Comparison of ENCODE assay signal across 8 cellular contexts in genomic region chr13:30696278-30697176, GRCh38. TPM values are rescaled to one million over a fixed set of nuclear protein-coding genes. Genes with fewer than 3 reads are reported as not detected.
DNase-seq lines count a peak whose midpoint lies in the region; ATAC-seq, FAIRE-seq and TF ChIP-seq lines count a peak whose summit lies in the region.

No MANE protein-coding gene starts in this region.

- H3K4me3 Mint-ChIP-seq in astrocyte (ENCODE audit: unreplicated experiment) (no peak overlapping the region), mesothelial cell of epicardium (no peak overlapping the region)

- peak overlapping the region; percentile 60 for H2AFZ ChIP-seq in astrocyte (ENCODE audit: low read depth, low read length)

- no peak overlapping the region for H3K9ac ChIP-seq in astrocyte (ENCODE audit: low read length)

- DNase-seq in Daoy (ENCODE audit: low read depth): peak; percentile 50
- DNase-seq in KBM-7: peak; percentile 58
- no peak for DNase-seq in astrocyte (ENCODE audit: low read depth)
- no peak for DNase-seq in mesothelial cell of epicardium (ENCODE audit: low spot score in 2 of 2, unreplicated experiment in 2 of 2)
- DNase-seq in stimulated activated CD4-positive, alpha-beta T cell treated with anti-CD3 and anti-CD28 coated beads, Interleukin-4, amount 100 ng/mL, for 1 hour: no peak
- DNase-seq in brain microvascular endothelial cell: no peak
- no peak for DNase-seq in NCI-H2107 treated with DMSO at 0.1 percent for 48 hours (lab: John Stamatoyannopoulos, UW; ENCODE audit: unreplicated experiment)

- H3K36me3 ChIP-seq in astrocyte (ENCODE audit: insufficient read depth, low read length) (no peaks in the 10 kb centered on the region), brain microvascular endothelial cell (replicated peaks) (no peaks in the 10 kb centered on the region)

- H3K36me3 Mint-ChIP-seq in astrocyte (ENCODE audit: low read depth, unreplicated experiment): no peaks in the 10 kb centered on the region
- no peaks in the 10 kb centered on the region for H3K36me3 Mint-ChIP-seq in mesothelial cell of epicardium

- H3K79me2 ChIP-seq in astrocyte (ENCODE audit: insufficient read depth, low read length): no peaks in the 10 kb centered on the region

- in situ Hi-C loops in KBM-7 (cut with MboI; ENCODE audit: low pct_unique_long_range_greater_than_20kb, low sequenced_read_pairs): no loop called here
- in situ Hi-C loops in brain microvascular endothelial cell (cut with HindIII; ENCODE audit: low pct_ligation_motif_present, low sequenced_read_pairs): no loop called here

- H3K4me3 ChIP-seq in astrocyte (ENCODE audit: insufficient read depth, low read depth, low read length) (no peak overlapping the region), brain microvascular endothelial cell (ENCODE audit: low read depth, low read length) (no peak overlapping the region)

- ATAC-seq in GM18909 (IDR thresholded peaks at IDR 0.05; ENCODE audit: poor library complexity, unreplicated experiment): no peak

- peaks cover 22% of the 10 kb centered on the region for H3K4me1 ChIP-seq in astrocyte (ENCODE audit: insufficient read depth, low read length)

- H3K27me3 Mint-ChIP-seq in astrocyte (ENCODE audit: low read depth, unreplicated experiment) (peaks cover 5% of the 10 kb centered on the region), mesothelial cell of epicardium (ENCODE audit: low read depth) (no peaks in the 10 kb centered on the region)

- H3K27me3 ChIP-seq in astrocyte (ENCODE audit: insufficient read depth, low read length) (no peaks in the 10 kb centered on the region), brain microvascular endothelial cell (replicated peaks) (no peaks in the 10 kb centered on the region)

- peak overlapping the region; percentile 64 for H3K27ac Mint-ChIP-seq in astrocyte (ENCODE audit: unreplicated experiment)
- peak overlapping the region; percentile 91 for H3K27ac Mint-ChIP-seq in mesothelial cell of epicardium

- FAIRE-seq in astrocyte (lab: Jason Lieb, UNC): no peak

- H3K27ac ChIP-seq in astrocyte (ENCODE audit: low read depth, low read length) (peak overlapping the region; percentile 24), brain microvascular endothelial cell (no peak overlapping the region)

- H3K9me3 Mint-ChIP-seq in astrocyte (ENCODE audit: unreplicated experiment) (no peaks in the 10 kb centered on the region), mesothelial cell of epicardium (peaks cover 9% of the 10 kb centered on the region)

- no peaks in the 10 kb centered on the region for H3K9me3 ChIP-seq in astrocyte (ENCODE audit: insufficient read depth, low read depth, low read length)

- no peaks in the 10 kb centered on the region for H4K20me1 ChIP-seq in astrocyte (ENCODE audit: insufficient read depth, low read length)

- peaks cover 21% of the 10 kb centered on the region for H3K4me1 Mint-ChIP-seq in astrocyte (ENCODE audit: low read depth, unreplicated experiment)
- H3K4me1 Mint-ChIP-seq in mesothelial cell of epicardium: peaks cover 29% of the 10 kb centered on the region

- TF ChIP-seq CTCF in astrocyte (IDR thresholded peaks at IDR 0.05; ENCODE audit: insufficient read depth, low read depth, low read length) (no peak), mesothelial cell of epicardium (IDR thresholded peaks at IDR 0.05; ENCODE audit: unreplicated experiment) (no peak), brain microvascular endothelial cell (IDR thresholded peaks at IDR 0.05; ENCODE audit: low read depth, low read length, missing control alignments) (no peak)

- H3K4me2 ChIP-seq in astrocyte (ENCODE audit: low read length): peak overlapping the region; percentile 78

RNA-seq across cellular contexts. Expression of gene ALOX5AP, which starts 38.8 kb away (rescaled TPM):
- 2.3 and 6.2 TPM in 2 replicates for total RNA-seq in Daoy (2014; rRNA removed; shearing (Covaris generic))
- total RNA-seq in astrocyte: 2.9 and 4.5 TPM in 2 replicates
- 0.25 TPM in 2 of 3 replicates, not detected in the other for total RNA-seq in mesothelial cell of epicardium

Comparison
In these comparisons a context has a peak if more than half of its experiments do, and no peak if none do; other contexts are left out.
1. DNase-seq: peak in Daoy (single experiment) and KBM-7 (single experiment); none in astrocyte (single experiment), mesothelial cell of epicardium (0 of 2), stimulated activated CD4-positive, alpha-beta T cell treated with anti-CD3 and anti-CD28 coated beads, Interleukin-4, amount 100 ng/mL, for 1 hour (single experiment), brain microvascular endothelial cell (single experiment) and NCI-H2107 treated with DMSO at 0.1 percent for 48 hours (single experiment).